ENCODE assay signal across 9 cellular contexts in the genomic region with DNA sequence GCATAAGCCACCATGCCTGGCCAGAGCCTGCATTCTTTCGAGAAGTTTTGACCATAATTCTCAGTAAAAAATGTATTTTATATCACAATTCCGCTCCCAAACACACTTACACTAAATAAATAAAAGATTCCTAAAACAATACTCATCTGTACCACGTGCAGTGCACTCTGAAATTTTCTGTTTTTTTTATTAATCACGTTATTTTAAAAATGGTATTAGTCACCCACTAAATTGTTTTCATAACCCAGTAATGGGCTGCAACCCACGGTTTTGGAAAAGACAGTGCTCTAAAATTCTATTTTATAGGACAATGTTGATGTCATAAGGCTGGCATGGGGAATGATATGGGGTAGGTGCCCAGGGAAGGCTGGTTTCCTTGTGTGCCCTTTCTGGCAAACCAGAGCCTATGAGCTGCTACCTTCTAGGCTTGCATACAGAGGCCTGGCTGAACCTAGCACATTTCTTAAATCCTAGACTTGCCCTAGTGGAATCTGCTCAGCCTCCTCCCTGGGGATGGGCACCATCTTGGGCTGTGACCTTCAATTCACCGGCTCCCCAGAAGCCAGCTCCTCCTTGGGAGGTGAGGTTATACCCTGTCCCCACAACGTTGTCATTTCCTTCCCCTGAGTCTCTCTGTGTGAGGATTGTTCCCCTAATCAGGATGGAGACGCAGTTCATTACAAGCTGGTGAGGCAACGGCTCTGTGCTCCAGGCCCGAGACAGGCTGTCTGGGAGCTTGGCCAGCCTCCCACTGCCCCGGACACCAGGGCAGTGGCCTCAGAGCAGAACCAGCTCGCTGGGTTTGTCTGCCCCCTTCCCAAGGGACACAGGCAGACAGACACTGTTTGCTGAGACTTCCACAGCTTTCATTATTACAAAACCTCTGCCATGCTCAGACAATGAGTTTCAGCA.
DNase-seq lines count a peak whose midpoint lies in the region; ATAC-seq, FAIRE-seq and TF ChIP-seq lines count a peak whose summit lies in the region.
"Had no signal": no experiment of that assay in that cellular context is flagged by ENCODE, and none has a peak within 500 bp of the region (broad histone marks: within the 10 kb centered on the region; RNA-seq: fewer than 3 reads in every experiment).

No MANE protein-coding gene starts in this region.

- no peak overlapping the region for H3K9ac ChIP-seq in kidney (ENCODE audit: low read length in 2 of 2)

- H3K27me3 ChIP-seq in breast epithelium = no peaks in the 10 kb centered on the region
- no peaks in the 10 kb centered on the region for H3K27me3 ChIP-seq in stomach

- no peak for FAIRE-seq in kidney (lab: Jason Lieb, UNC)

- peak; percentile 93 for DNase-seq in HCEC 1CT
- no peak for DNase-seq in breast epithelium (ENCODE audit: low spot score in 2 of 2)
- peak; percentile 89 for DNase-seq in kidney
- DNase-seq in stomach = no peak
- DNase-seq in D341Med (ENCODE audit: low spot score) = no peak
- no peak for DNase-seq in NCI-H2029 (lab: John Stamatoyannopoulos, UW)
- DNase-seq: stimulated activated CD8-positive, alpha-beta memory T cell treated with anti-CD3 and anti-CD28 coated beads, Interleukin-4, amount 100 ng/mL, for 48 hours had no signal

- peaks cover 4 to 7% of the 10 kb centered on the region in 2 donors for H3K4me1 ChIP-seq in breast epithelium
- peaks cover 0 to 4% of the 10 kb centered on the region in 2 donors for H3K4me1 ChIP-seq in kidney (ENCODE audit: control insufficient read depth in 1 of 2, insufficient read depth in 1 of 2, low read depth in 1 of 2, low read length in 2 of 2)
- H3K4me1 ChIP-seq in stomach = peaks cover 0 to 16% (median 7%) of the 10 kb centered on the region in 4 donors

- intact Hi-C loops in breast epithelium (cut with DNase I; ENCODE audit: low total_unique reads) (no loop called here), kidney (cut with DNase I) (no loop called here), stomach (cut with DNase I; ENCODE audit: low total_unique reads) (no loop called here)

- no peaks in the 10 kb centered on the region for H3K36me3 ChIP-seq in breast epithelium
- no peaks in the 10 kb centered on the region for H3K36me3 ChIP-seq in kidney (ENCODE audit: control insufficient read depth in 1 of 2, insufficient read depth in 2 of 2, low read length in 2 of 2)
- H3K36me3 ChIP-seq in stomach = no peaks in the 10 kb centered on the region

- ATAC-seq in HG02763 (IDR thresholded peaks at IDR 0.05; ENCODE audit: unreplicated experiment) = no peak
- ATAC-seq in HG03439 (IDR thresholded peaks at IDR 0.05; ENCODE audit: unreplicated experiment) = no peak

- TF ChIP-seq CTCF in breast epithelium (IDR thresholded peaks at IDR 0.05) (no peak), kidney (IDR thresholded peaks at IDR 0.05; ENCODE audit: borderline replicate concordance, extremely low read depth, insufficient read depth) (no peak), stomach (IDR thresholded peaks at IDR 0.05) (no peak)

- TF ChIP-seq EP300 in stomach (IDR thresholded peaks at IDR 0.05) = no peak

- H3K9me3 ChIP-seq in breast epithelium (no peaks in the 10 kb centered on the region), kidney (ENCODE audit: control insufficient read depth in 1 of 2, low read length in 2 of 2) (no peaks in the 10 kb centered on the region), stomach (no peaks in the 10 kb centered on the region)

- no peak for TF ChIP-seq POLR2A in breast epithelium (IDR thresholded peaks at IDR 0.05)
- TF ChIP-seq POLR2A in stomach (IDR thresholded peaks at IDR 0.05) = no peak

- 45 to 69% (median 61%) methylated on average over 12 of the region's 12 CpGs for WGBS in stomach, 5 donors

- no peak overlapping the region for H3K4me3 ChIP-seq in breast epithelium
- no peak overlapping the region for H3K4me3 ChIP-seq in kidney (ENCODE audit: low read length in 2 of 2)
- no peak overlapping the region for H3K4me3 ChIP-seq in stomach

- H3K27ac ChIP-seq in breast epithelium = peak overlapping the region; percentile 76 to 79
- H3K27ac ChIP-seq in kidney (ENCODE audit: low read depth in 2 of 2, low read length in 2 of 2) = peak overlapping the region in 1 of 2 donors; percentile 68
- peak overlapping the region in 4 of 5 donors; percentile 21 to 80 (median 58) for H3K27ac ChIP-seq in stomach

Comparison
In these comparisons a context has a peak if more than half of its experiments do, and no peak if none do; other contexts are left out.
1. DNase-seq: peak in HCEC 1CT (single experiment) and kidney (single experiment); none in breast epithelium (0 of 2), stomach (single experiment), D341Med (single experiment) and NCI-H2029 (single experiment).